21 cellular contexts compared by ENCODE assay signal in the genomic region with DNA sequence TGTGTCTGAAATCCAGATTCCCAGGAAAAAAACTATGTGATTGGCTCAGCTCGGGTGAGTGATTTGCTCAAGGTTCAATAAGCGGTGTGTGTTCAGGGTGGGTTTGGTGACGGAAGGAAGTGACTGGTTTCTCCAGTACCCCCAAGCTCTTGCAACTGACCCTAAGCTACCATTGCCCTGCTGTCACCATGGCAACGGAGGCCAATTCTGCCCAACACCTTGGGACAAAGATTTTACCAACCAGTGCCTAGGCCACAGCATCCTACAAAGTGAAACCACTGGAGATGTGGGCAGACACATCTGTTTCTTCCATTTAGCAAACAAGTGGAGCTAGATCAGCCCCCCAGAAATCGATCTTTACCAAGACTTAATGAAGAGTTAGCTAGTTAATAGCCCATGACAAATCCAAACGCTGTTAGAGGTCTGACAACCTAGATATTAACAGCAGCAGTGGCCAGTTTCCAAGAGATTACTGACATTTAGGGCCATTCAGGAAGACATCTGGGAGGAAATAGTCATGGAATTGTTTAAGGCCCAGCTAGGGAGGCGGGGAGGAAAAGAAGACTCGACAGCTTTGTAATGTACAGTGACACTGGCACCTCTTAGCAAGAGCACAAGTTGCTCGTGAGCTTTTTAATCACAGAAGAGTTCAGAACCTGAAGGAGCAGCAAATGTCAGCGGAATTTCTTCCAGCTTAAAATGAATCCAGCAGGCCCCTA.
"Had no signal": no experiment of that assay in that cellular context is flagged by ENCODE, and none has a peak within 500 bp of the region (broad histone marks: within the 10 kb centered on the region; RNA-seq: fewer than 3 reads in every experiment).

No MANE protein-coding gene starts in this region.

- DNase-seq: activated CD4-positive, alpha-beta memory T cell treated with anti-CD3 and anti-CD28 coated beads for 36 hours; activated effector memory CD4-positive, alpha-beta T cell treated with anti-CD3 and anti-CD28 coated beads, Interleukin-2, amount 50 U/mL, for 16 hours; activated T-cell treated with anti-CD3 and anti-CD28 coated beads, Interleukin-2, amount 50 U/mL, for 4 hours; amygdala; cerebellar nuclear complex; endodermal cell; erythroblast; foreskin fibroblast; head of caudate nucleus; islet precursor cell; left lung; right cardiac atrium; stimulated activated CD4-positive, alpha-beta T cell treated with anti-CD3 and anti-CD28 coated beads, Interleukin-1b, Interleukin-23, amount 100 ng/mL, for 48 hours; stimulated activated naive CD4-positive, alpha-beta T cell; upper lobe of left lung had no signal

- H3K9me3 Mint-ChIP-seq: activated CD4-positive, alpha-beta memory T cell treated with anti-CD3 and anti-CD28 coated beads for 36 hours; activated T-cell treated with anti-CD3 and anti-CD28 coated beads, Interleukin-2, amount 50 U/mL, for 4 hours; brain; dendritic cell treated with granulocyte-macrophage colony-stimulating factor and Interleukin-4, amounts not matched to agents 40 ng/mL and 50 ng/mL, for 4 days; endodermal cell; mesothelial cell of epicardium had no signal

- ATAC-seq: activated T-cell treated with anti-CD3 and anti-CD28 coated beads, Interleukin-2, amount 50 U/mL, for 4 hours; left lung had no signal

- H2AFZ ChIP-seq: parathyroid adenoma had no signal

- H3K27ac Mint-ChIP-seq: activated CD4-positive, alpha-beta memory T cell treated with anti-CD3 and anti-CD28 coated beads for 36 hours; activated naive CD8-positive, alpha-beta T cell; dendritic cell treated with granulocyte-macrophage colony-stimulating factor and Interleukin-4, amounts not matched to agents 40 ng/mL and 50 ng/mL, for 4 days; endodermal cell; mesothelial cell of epicardium had no signal

- H3K27me3 ChIP-seq: left lung, upper lobe of left lung had no signal

- H3K9ac ChIP-seq: parathyroid adenoma had no signal

- H3K36me3 Mint-ChIP-seq: activated CD4-positive, alpha-beta memory T cell treated with anti-CD3 and anti-CD28 coated beads for 36 hours; activated naive CD8-positive, alpha-beta T cell; brain; mesothelial cell of epicardium had no signal

- H3K4me3 ChIP-seq: left lung, upper lobe of left lung had no signal

- H3K36me3 ChIP-seq: left lung, upper lobe of left lung had no signal

- H3K27me3 Mint-ChIP-seq: activated CD4-positive, alpha-beta memory T cell treated with anti-CD3 and anti-CD28 coated beads for 36 hours; activated naive CD8-positive, alpha-beta T cell; brain; dendritic cell treated with granulocyte-macrophage colony-stimulating factor and Interleukin-4, amounts not matched to agents 40 ng/mL and 50 ng/mL, for 4 days had no signal

- H3K4me1 Mint-ChIP-seq: endodermal cell, mesothelial cell of epicardium had no signal

- H3K9me3 ChIP-seq: left lung, upper lobe of left lung had no signal

- H3K4me3 Mint-ChIP-seq: activated CD4-positive, alpha-beta memory T cell treated with anti-CD3 and anti-CD28 coated beads for 36 hours; activated naive CD8-positive, alpha-beta T cell; activated T-cell treated with anti-CD3 and anti-CD28 coated beads, Interleukin-2, amount 50 U/mL, for 4 hours; brain; dendritic cell treated with granulocyte-macrophage colony-stimulating factor and Interleukin-4, amounts not matched to agents 40 ng/mL and 50 ng/mL, for 4 days; endodermal cell; mesothelial cell of epicardium had no signal

- H3K27ac ChIP-seq: left lung, parathyroid adenoma, VCaP had no signal
